In the genomic region with DNA sequence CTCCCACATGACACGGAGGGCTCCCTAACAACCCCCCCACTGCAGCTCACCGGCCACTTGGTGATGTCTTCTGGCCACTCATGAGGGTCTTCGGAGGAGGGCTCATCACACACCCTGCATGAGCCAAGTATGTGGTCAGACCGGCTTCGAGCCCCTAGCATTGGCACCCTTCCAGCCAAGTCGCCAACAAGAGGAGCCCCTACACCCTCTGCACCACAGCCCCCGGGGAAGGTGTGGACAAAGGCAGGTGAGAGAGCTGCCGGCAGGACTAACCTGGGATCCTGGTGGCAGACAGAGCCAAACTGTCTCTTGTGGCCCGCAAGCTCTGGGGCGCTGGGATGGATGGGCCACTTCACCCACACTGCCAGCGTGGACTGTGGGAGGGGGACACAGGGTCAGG, we compare ENCODE assay signal across 16 cellular contexts. TPM values are rescaled to one million over a fixed set of nuclear protein-coding genes. Genes with fewer than 3 reads are reported as not detected.
DNase-seq lines count a peak whose midpoint lies in the region; ATAC-seq and TF ChIP-seq lines count a peak whose summit lies in the region.
"Had no signal": no experiment of that assay in that cellular context is flagged by ENCODE, and none has a peak within 500 bp of the region (broad histone marks: within the 10 kb centered on the region; RNA-seq: fewer than 3 reads in every experiment).

No MANE protein-coding gene starts in this region.

- no peak overlapping the region for H3K27ac ChIP-seq in PC-9
- no peak overlapping the region for H3K27ac ChIP-seq in lower lobe of right lung
- H3K27ac ChIP-seq in spleen = no peak overlapping the region
- H3K27ac ChIP-seq: 22Rv1; BLaER1 treated with 17β-estradiol and CSF1 and Interleukin-3, amounts not matched to agents 10 nM and 100 nM had no signal

- no peak for ATAC-seq in activated naive CD8-positive, alpha-beta T cell treated with anti-CD3 and anti-CD28 coated beads, Interleukin-2, amount 10 ng/mL, durations not matched to agents 7 days and 5 days (ENCODE audit: low read depth)
- no peak for ATAC-seq in lower lobe of right lung

- peak; percentile 19 for DNase-seq in activated naive CD8-positive, alpha-beta T cell treated with anti-CD3 and anti-CD28 coated beads, Interleukin-2, amount 10 ng/mL, durations not matched to agents 7 days and 5 days
- DNase-seq in activated naive CD8-positive, alpha-beta T cell treated with anti-CD3 and anti-CD28 coated beads for 36 hours = no peak
- DNase-seq in PC-9 = no peak
- peak; percentile 34 for DNase-seq in lower lobe of right lung
- peak; percentile 55 for DNase-seq in spleen
- DNase-seq in head of caudate nucleus = no peak
- no peak for DNase-seq in NCI-H128 (lab: John Stamatoyannopoulos, UW; ENCODE audit: unreplicated experiment)
- DNase-seq in activated T-helper 1 cell treated with anti-CD3 and anti-CD28 coated beads, Interleukin-12 subunit alpha, Interleukin-12 subunit beta, Interleukin-2, Interleukin-4 antibody, amounts not matched to agents 30 ng/mL and 10 ng/mL and 1 ng/mL, durations not matched to agents 14 hours and 24 hours and 36 hours (ENCODE audit: low spot score) = no peak
- DNase-seq: AML-193; CD4-positive, CD25-positive, alpha-beta regulatory T cell; DMS53; GF-D8; HCEC 1CT; HFFc6 had no signal

- no peak overlapping the region for H3K4me2 ChIP-seq in PC-9
- H3K4me2 ChIP-seq: BLaER1 treated with 17β-estradiol and CSF1 and Interleukin-3, amounts not matched to agents 10 nM and 100 nM had no signal

- peaks cover 5% of the 10 kb centered on the region for H4K20me1 ChIP-seq in PC-9 (ENCODE audit: insufficient read depth)

- no peak overlapping the region for H3K4me3 ChIP-seq in PC-9
- H3K4me3 ChIP-seq in lower lobe of right lung = no peak overlapping the region
- H3K4me3 ChIP-seq in spleen = no peak overlapping the region
- H3K4me3 ChIP-seq: BLaER1 treated with 17β-estradiol and CSF1 and Interleukin-3, amounts not matched to agents 10 nM and 100 nM had no signal

- TF ChIP-seq CTCF in PC-9 (conservative IDR thresholded peaks at IDR 0.05) = no peak
- TF ChIP-seq CTCF in lower lobe of right lung (IDR thresholded peaks at IDR 0.05) = no peak
- TF ChIP-seq CTCF in spleen (IDR thresholded peaks at IDR 0.05 in 8 of 11, conservative IDR thresholded peaks at IDR 0.05 in 3 of 11) = no peak

- H3K9me2 ChIP-seq in PC-9 (ENCODE audit: insufficient read depth) = no peaks in the 10 kb centered on the region

- BruUV-seq in PC-9 (replicated peaks; lab: Mats Ljungman, UMichigan) = TSS peak; percentile 17

- peaks cover 5% of the 10 kb centered on the region for H3K36me3 Mint-ChIP-seq in activated naive CD8-positive, alpha-beta T cell treated with anti-CD3 and anti-CD28 coated beads, Interleukin-2, amount 10 ng/mL, durations not matched to agents 7 days and 5 days
- H3K36me3 Mint-ChIP-seq in activated naive CD8-positive, alpha-beta T cell treated with anti-CD3 and anti-CD28 coated beads for 36 hours = peaks cover 5% of the 10 kb centered on the region
- H3K36me3 Mint-ChIP-seq in activated T-helper 1 cell treated with anti-CD3 and anti-CD28 coated beads, Interleukin-12 subunit alpha, Interleukin-12 subunit beta, Interleukin-2, Interleukin-4 antibody, amounts not matched to agents 30 ng/mL and 10 ng/mL and 1 ng/mL, durations not matched to agents 14 hours and 24 hours and 36 hours (ENCODE audit: low read depth) = peaks cover 12% of the 10 kb centered on the region

- POLR2A ChIA-PET in activated naive CD8-positive, alpha-beta T cell treated with anti-CD3 and anti-CD28 coated beads, Interleukin-2, amount 10 ng/mL, durations not matched to agents 7 days and 5 days (lab: Charles Lee) = interaction anchor here (1.3 kb wide), 1 partner anchor 18 kb away, joined by 4 read pairs; a partner anchor contains a TSS
- POLR2A ChIA-PET in PC-9 (lab: Charles Lee; ENCODE audit: unreplicated experiment) = no interaction called here

- no peak overlapping the region for H3K4me3 Mint-ChIP-seq in activated naive CD8-positive, alpha-beta T cell treated with anti-CD3 and anti-CD28 coated beads, Interleukin-2, amount 10 ng/mL, durations not matched to agents 7 days and 5 days
- H3K4me3 Mint-ChIP-seq in activated naive CD8-positive, alpha-beta T cell treated with anti-CD3 and anti-CD28 coated beads for 36 hours = no peak overlapping the region
- H3K4me3 Mint-ChIP-seq in activated T-helper 1 cell treated with anti-CD3 and anti-CD28 coated beads, Interleukin-12 subunit alpha, Interleukin-12 subunit beta, Interleukin-2, Interleukin-4 antibody, amounts not matched to agents 30 ng/mL and 10 ng/mL and 1 ng/mL, durations not matched to agents 14 hours and 24 hours and 36 hours = no peak overlapping the region
- H3K4me3 Mint-ChIP-seq: HFFc6 had no signal

- intact Hi-C loops in PC-9 (cut with micrococcal nuclease; ENCODE audit: unreplicated experiment) = no loop called here
- intact Hi-C loops in lower lobe of right lung (cut with DNase I) = no loop called here
- intact Hi-C loops in spleen (cut with DNase I; ENCODE audit: low total_unique reads) = no loop called here
- intact Hi-C loops in head of caudate nucleus (cut with DNase I) = no loop called here
- intact Hi-C loops in activated T-helper 1 cell treated with anti-CD3 and anti-CD28 coated beads, Interleukin-12 subunit alpha, Interleukin-12 subunit beta, Interleukin-2, Interleukin-4 antibody, amounts not matched to agents 30 ng/mL and 10 ng/mL and 1 ng/mL, durations not matched to agents 14 hours and 24 hours and 36 hours (cut with micrococcal nuclease) = no loop called here

- no peaks in the 10 kb centered on the region for H3K36me3 ChIP-seq in PC-9 (ENCODE audit: low read depth)
- H3K36me3 ChIP-seq in lower lobe of right lung = peaks cover 98% of the 10 kb centered on the region
- peaks cover 0 to 90% (median 33%) of the 10 kb centered on the region in 6 donors for H3K36me3 ChIP-seq in spleen

- no peaks in the 10 kb centered on the region for H3K27me3 Mint-ChIP-seq in activated naive CD8-positive, alpha-beta T cell treated with anti-CD3 and anti-CD28 coated beads, Interleukin-2, amount 10 ng/mL, durations not matched to agents 7 days and 5 days
- H3K27me3 Mint-ChIP-seq in activated naive CD8-positive, alpha-beta T cell treated with anti-CD3 and anti-CD28 coated beads for 36 hours = no peaks in the 10 kb centered on the region
- H3K27me3 Mint-ChIP-seq in activated T-helper 1 cell treated with anti-CD3 and anti-CD28 coated beads, Interleukin-12 subunit alpha, Interleukin-12 subunit beta, Interleukin-2, Interleukin-4 antibody, amounts not matched to agents 30 ng/mL and 10 ng/mL and 1 ng/mL, durations not matched to agents 14 hours and 24 hours and 36 hours (ENCODE audit: insufficient read depth) = peaks cover 4% of the 10 kb centered on the region

- CTCF ChIA-PET in PC-9 (lab: Charles Lee) = no interaction called here

- H3K9me3 ChIP-seq in PC-9 (ENCODE audit: insufficient read depth, low read depth) = no peaks in the 10 kb centered on the region
- no peaks in the 10 kb centered on the region for H3K9me3 ChIP-seq in lower lobe of right lung
- H3K9me3 ChIP-seq in spleen = no peaks in the 10 kb centered on the region
- H3K9me3 ChIP-seq: BLaER1 treated with 17β-estradiol and CSF1 and Interleukin-3, amounts not matched to agents 10 nM and 100 nM had no signal

- H3K27ac Mint-ChIP-seq in activated naive CD8-positive, alpha-beta T cell treated with anti-CD3 and anti-CD28 coated beads, Interleukin-2, amount 10 ng/mL, durations not matched to agents 7 days and 5 days = no peak overlapping the region
- H3K27ac Mint-ChIP-seq in activated naive CD8-positive, alpha-beta T cell treated with anti-CD3 and anti-CD28 coated beads for 36 hours = no peak overlapping the region
- H3K27ac Mint-ChIP-seq in activated T-helper 1 cell treated with anti-CD3 and anti-CD28 coated beads, Interleukin-12 subunit alpha, Interleukin-12 subunit beta, Interleukin-2, Interleukin-4 antibody, amounts not matched to agents 30 ng/mL and 10 ng/mL and 1 ng/mL, durations not matched to agents 14 hours and 24 hours and 36 hours = no peak overlapping the region
- H3K27ac Mint-ChIP-seq: CD4-positive, CD25-positive, alpha-beta regulatory T cell; HFFc6 had no signal

- no peaks in the 10 kb centered on the region for H3F3A ChIP-seq in PC-9 (ENCODE audit: insufficient read depth, low read depth)

- peaks cover 4% of the 10 kb centered on the region for H3K4me1 Mint-ChIP-seq in activated naive CD8-positive, alpha-beta T cell treated with anti-CD3 and anti-CD28 coated beads, Interleukin-2, amount 10 ng/mL, durations not matched to agents 7 days and 5 days
- H3K4me1 Mint-ChIP-seq in activated naive CD8-positive, alpha-beta T cell treated with anti-CD3 and anti-CD28 coated beads for 36 hours = peaks cover 2% of the 10 kb centered on the region
- no peaks in the 10 kb centered on the region for H3K4me1 Mint-ChIP-seq in activated T-helper 1 cell treated with anti-CD3 and anti-CD28 coated beads, Interleukin-12 subunit alpha, Interleukin-12 subunit beta, Interleukin-2, Interleukin-4 antibody, amounts not matched to agents 30 ng/mL and 10 ng/mL and 1 ng/mL, durations not matched to agents 14 hours and 24 hours and 36 hours (ENCODE audit: low read depth)

- H3K27me3 ChIP-seq in PC-9 (ENCODE audit: insufficient read depth, low read depth) (no peaks in the 10 kb centered on the region), lower lobe of right lung (ENCODE audit: low read depth) (no peaks in the 10 kb centered on the region), spleen (replicated peaks in 1 of 7) (no peaks in the 10 kb centered on the region)
- H3K27me3 ChIP-seq: BLaER1 treated with 17β-estradiol and CSF1 and Interleukin-3, amounts not matched to agents 10 nM and 100 nM had no signal

- H3K79me2 ChIP-seq in PC-9 (ENCODE audit: low read depth) = 0 out of 2 replicates have a peak, but pooled peaks cover under 1% of the 10 kb centered on the region

- H3K4me1 ChIP-seq in PC-9 (replicated peaks; ENCODE audit: insufficient read depth) (no peaks in the 10 kb centered on the region), lower lobe of right lung (no peaks in the 10 kb centered on the region), spleen (peaks cover 0 to 7% (median 0%) of the 10 kb centered on the region in 6 donors)

- no peak overlapping the region for H2AFZ ChIP-seq in PC-9

- TF ChIP-seq POLR2A in spleen (IDR thresholded peaks at IDR 0.05) = no peak

- 84 to 91% (median 88%) methylated on average over 9 to 11 of the region's 11 CpGs for WGBS in spleen, 5 donors

- H3K9me3 Mint-ChIP-seq in activated naive CD8-positive, alpha-beta T cell treated with anti-CD3 and anti-CD28 coated beads, Interleukin-2, amount 10 ng/mL, durations not matched to agents 7 days and 5 days = no peaks in the 10 kb centered on the region
- no peaks in the 10 kb centered on the region for H3K9me3 Mint-ChIP-seq in activated naive CD8-positive, alpha-beta T cell treated with anti-CD3 and anti-CD28 coated beads for 36 hours
- H3K9me3 Mint-ChIP-seq in activated T-helper 1 cell treated with anti-CD3 and anti-CD28 coated beads, Interleukin-12 subunit alpha, Interleukin-12 subunit beta, Interleukin-2, Interleukin-4 antibody, amounts not matched to agents 30 ng/mL and 10 ng/mL and 1 ng/mL, durations not matched to agents 14 hours and 24 hours and 36 hours = no peaks in the 10 kb centered on the region
- H3K9me3 Mint-ChIP-seq: CD4-positive, CD25-positive, alpha-beta regulatory T cell; HFFc6 had no signal

RNA-seq across cellular contexts. Expression of a gene that starts 6.5 kb away (rescaled TPM):
- 10 to 100 TPM; 52.8 to 59.1 TPM for total RNA-seq in activated naive CD8-positive, alpha-beta T cell treated with anti-CD3 and anti-CD28 coated beads, Interleukin-2, amount 10 ng/mL, durations not matched to agents 7 days and 5 days
- 100 to 1,000 TPM in 1 of 2 experiments, 10 to 100 TPM in 1; 98.4 to 103 TPM for total RNA-seq in activated naive CD8-positive, alpha-beta T cell treated with anti-CD3 and anti-CD28 coated beads for 36 hours
- total RNA-seq in PC-9 (2021) (60.8 and 61.4 TPM in 2 replicates), lower lobe of right lung (18.5 TPM), spleen (10 to 100 TPM; 13.6 to 25.1 (median 17.2) TPM)
- 10 to 100 TPM; 39.8 to 48.1 (median 46.6) TPM for polyA plus RNA-seq in spleen
- 98.9 and 101 TPM in 2 replicates for total RNA-seq in activated T-helper 1 cell treated with anti-CD3 and anti-CD28 coated beads, Interleukin-12 subunit alpha, Interleukin-12 subunit beta, Interleukin-2, Interleukin-4 antibody, amounts not matched to agents 30 ng/mL and 10 ng/mL and 1 ng/mL, durations not matched to agents 14 hours and 24 hours and 36 hours

RNA-seq across cellular contexts. Expression of a gene that starts 6.8 kb away (rescaled TPM):
- 10 to 100 TPM; 29.2 to 30.1 TPM for total RNA-seq in activated naive CD8-positive, alpha-beta T cell treated with anti-CD3 and anti-CD28 coated beads, Interleukin-2, amount 10 ng/mL, durations not matched to agents 7 days and 5 days
- 10 to 100 TPM; 55.3 to 56.0 TPM for total RNA-seq in activated naive CD8-positive, alpha-beta T cell treated with anti-CD3 and anti-CD28 coated beads for 36 hours
- total RNA-seq in PC-9 (2021) = 33.5 and 38.4 TPM in 2 replicates
- 12.1 TPM for total RNA-seq in lower lobe of right lung
- 10 to 100 TPM in 4 of 7 donors, 1 to 10 TPM in 3; 5.2 to 17.9 (median 13.2) TPM for total RNA-seq in spleen
- polyA plus RNA-seq in spleen = 10 to 100 TPM; 13.1 to 24.1 (median 21.2) TPM
- 90.6 and 91.3 TPM in 2 replicates for total RNA-seq in activated T-helper 1 cell treated with anti-CD3 and anti-CD28 coated beads, Interleukin-12 subunit alpha, Interleukin-12 subunit beta, Interleukin-2, Interleukin-4 antibody, amounts not matched to agents 30 ng/mL and 10 ng/mL and 1 ng/mL, durations not matched to agents 14 hours and 24 hours and 36 hours

RNA-seq across cellular contexts. Expression of a gene that starts 12.3 kb away (rescaled TPM):
- total RNA-seq in activated naive CD8-positive, alpha-beta T cell treated with anti-CD3 and anti-CD28 coated beads, Interleukin-2, amount 10 ng/mL, durations not matched to agents 7 days and 5 days = under 1 TPM in 1 of 2 experiments, not detected in 1; 0.33 TPM
- total RNA-seq in activated naive CD8-positive, alpha-beta T cell treated with anti-CD3 and anti-CD28 coated beads for 36 hours = under 1 TPM in 1 of 2 experiments, not detected in 1; 0.41 TPM
- 51.4 and 62.9 TPM in 2 replicates for total RNA-seq in PC-9 (2021)
- total RNA-seq in lower lobe of right lung = 35.9 TPM
- 10 to 100 TPM in 4 of 7 donors, 1 to 10 TPM in 3; 6.5 to 23.0 (median 14.9) TPM for total RNA-seq in spleen
- polyA plus RNA-seq in spleen = 10 to 100 TPM in 1 of 3 donors, 1 to 10 TPM in 2; 7.0 to 11.4 (median 9.2) TPM
- total RNA-seq in activated T-helper 1 cell treated with anti-CD3 and anti-CD28 coated beads, Interleukin-12 subunit alpha, Interleukin-12 subunit beta, Interleukin-2, Interleukin-4 antibody, amounts not matched to agents 30 ng/mL and 10 ng/mL and 1 ng/mL, durations not matched to agents 14 hours and 24 hours and 36 hours = 0.52 and 0.96 TPM in 2 replicates
- polyA plus RNA-seq: CD4-positive, CD25-positive, alpha-beta regulatory T cell had no signal

RNA-seq across cellular contexts. Expression of a gene that starts 17.9 kb away (rescaled TPM):
- total RNA-seq in activated naive CD8-positive, alpha-beta T cell treated with anti-CD3 and anti-CD28 coated beads, Interleukin-2, amount 10 ng/mL, durations not matched to agents 7 days and 5 days = 10 to 100 TPM; 45.8 to 48.1 TPM
- total RNA-seq in activated naive CD8-positive, alpha-beta T cell treated with anti-CD3 and anti-CD28 coated beads for 36 hours = 10 to 100 TPM; 51.6 to 56.7 TPM
- total RNA-seq in PC-9 (2021) = 86.2 and 138 TPM in 2 replicates
- total RNA-seq in lower lobe of right lung = 38.5 TPM
- total RNA-seq in spleen = 10 to 100 TPM; 34.8 to 82.4 (median 50.0) TPM
- 100 to 1,000 TPM; 115 to 122 (median 121) TPM for polyA plus RNA-seq in spleen
- total RNA-seq in activated T-helper 1 cell treated with anti-CD3 and anti-CD28 coated beads, Interleukin-12 subunit alpha, Interleukin-12 subunit beta, Interleukin-2, Interleukin-4 antibody, amounts not matched to agents 30 ng/mL and 10 ng/mL and 1 ng/mL, durations not matched to agents 14 hours and 24 hours and 36 hours = 73.9 and 77.5 TPM in 2 replicates

Comparison
In these comparisons a context has a peak if more than half of its experiments do, and no peak if none do; other contexts are left out.
1. DNase-seq: peak in activated naive CD8-positive, alpha-beta T cell treated with anti-CD3 and anti-CD28 coated beads, Interleukin-2, amount 10 ng/mL, durations not matched to agents 7 days and 5 days (single experiment), lower lobe of right lung (single experiment) and spleen (single experiment); none in activated naive CD8-positive, alpha-beta T cell treated with anti-CD3 and anti-CD28 coated beads for 36 hours (single experiment), PC-9 (0 of 2), head of caudate nucleus (0 of 42), NCI-H128 (single experiment) and activated T-helper 1 cell treated with anti-CD3 and anti-CD28 coated beads, Interleukin-12 subunit alpha, Interleukin-12 subunit beta, Interleukin-2, Interleukin-4 antibody, amounts not matched to agents 30 ng/mL and 10 ng/mL and 1 ng/mL, durations not matched to agents 14 hours and 24 hours and 36 hours (single experiment).